In the genomic region with DNA sequence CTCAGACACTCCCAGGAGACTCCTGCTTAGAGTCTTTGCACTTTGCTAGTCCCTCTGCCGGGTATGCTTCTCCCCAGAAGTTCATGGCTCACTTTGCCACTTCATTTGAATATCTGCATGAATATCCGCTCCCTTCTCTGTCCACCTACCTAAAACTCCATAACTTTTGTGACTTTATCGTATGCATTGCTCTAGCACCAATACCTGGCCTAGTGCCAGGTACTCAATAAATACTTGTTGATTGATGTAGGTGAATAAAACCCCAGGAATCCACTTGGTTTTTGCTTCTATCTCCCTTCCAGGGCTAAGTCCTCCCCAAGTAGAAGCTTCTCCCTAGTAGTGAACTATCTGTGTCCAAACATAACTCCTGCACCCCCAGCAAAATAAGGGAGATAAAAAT, we compare ENCODE assay signal across 28 cellular contexts.
"Had no signal": no experiment of that assay in that cellular context is flagged by ENCODE, and none has a peak within 500 bp of the region (broad histone marks: within the 10 kb centered on the region; RNA-seq: fewer than 3 reads in every experiment).

No MANE protein-coding gene starts in this region.

- H3K9me3 Mint-ChIP-seq: stimulated activated effector memory CD8-positive, alpha-beta T cell treated with anti-CD3 and anti-CD28 coated beads, Interleukin-12 subunit alpha, Interleukin-12 subunit beta, amount 100 ng/mL, for 72 hours; stimulated activated memory B cell treated with anti-CD40 and anti-IgM and Interleukin-4, amounts not matched to agents 10 μg/mL and 1 μg/mL and 100 μg/mL, for 72 hours; stimulated activated naive B cell treated with anti-CD40 and anti-IgM and Interleukin-4, amounts not matched to agents 10 μg/mL and 1 μg/mL and 100 μg/mL, for 72 hours; stimulated activated naive CD8-positive, alpha-beta T cell treated with anti-CD3 and anti-CD28 coated beads, Interleukin-15, amount 100 ng/mL, for 72 hours; stimulated activated naive CD8-positive, alpha-beta T cell treated with anti-CD3 and anti-CD28 coated beads, Interleukin-15, Interleukin-2, amounts not matched to agents 100 ng/mL and 50 ng/mL, for 24 hours; type B pancreatic cell had no signal

- H3K36me3 ChIP-seq: stomach, suprapubic skin, thoracic aorta, thyroid gland, tibial artery, tibial nerve, transverse colon, upper lobe of left lung, upper lobe of right lung, uterus, vagina had no signal

- H3K27ac Mint-ChIP-seq: stimulated activated effector memory CD8-positive, alpha-beta T cell treated with anti-CD3 and anti-CD28 coated beads, Interleukin-12 subunit alpha, Interleukin-12 subunit beta, amount 100 ng/mL, for 72 hours; stimulated activated memory B cell treated with anti-CD40 and anti-IgM and Interleukin-4, amounts not matched to agents 10 μg/mL and 1 μg/mL and 100 μg/mL, for 72 hours; stimulated activated naive B cell treated with anti-CD40 and anti-IgM and Interleukin-4, amounts not matched to agents 10 μg/mL and 1 μg/mL and 100 μg/mL, for 72 hours; stimulated activated naive CD8-positive, alpha-beta T cell treated with anti-CD3 and anti-CD28 coated beads, Interleukin-15, amount 100 ng/mL, for 72 hours; stimulated activated naive CD8-positive, alpha-beta T cell treated with anti-CD3 and anti-CD28 coated beads, Interleukin-15, Interleukin-2, amounts not matched to agents 100 ng/mL and 50 ng/mL, for 24 hours; type B pancreatic cell had no signal

- H3K27me3 ChIP-seq: testis, thyroid gland, upper lobe of left lung, upper lobe of right lung, uterus, vagina had no signal

- H3K4me3 ChIP-seq: stomach, suprapubic skin, testis, thoracic aorta, thyroid gland, tibial artery, tibial nerve, transverse colon, upper lobe of left lung, upper lobe of right lung, uterus, vagina had no signal

- H3K4me3 Mint-ChIP-seq: stimulated activated effector memory CD8-positive, alpha-beta T cell treated with anti-CD3 and anti-CD28 coated beads, Interleukin-12 subunit alpha, Interleukin-12 subunit beta, amount 100 ng/mL, for 72 hours; stimulated activated memory B cell treated with anti-CD40 and anti-IgM and Interleukin-4, amounts not matched to agents 10 μg/mL and 1 μg/mL and 100 μg/mL, for 72 hours; stimulated activated naive B cell treated with anti-CD40 and anti-IgM and Interleukin-4, amounts not matched to agents 10 μg/mL and 1 μg/mL and 100 μg/mL, for 72 hours; stimulated activated naive CD8-positive, alpha-beta T cell treated with anti-CD3 and anti-CD28 coated beads, Interleukin-15, amount 100 ng/mL, for 72 hours; stimulated activated naive CD8-positive, alpha-beta T cell treated with anti-CD3 and anti-CD28 coated beads, Interleukin-15, Interleukin-2, amounts not matched to agents 100 ng/mL and 50 ng/mL, for 24 hours; type B pancreatic cell had no signal

- H3K9me3 ChIP-seq: stomach, suprapubic skin, testis, thoracic aorta, thyroid gland, tibial artery, tibial nerve, transverse colon, upper lobe of left lung, upper lobe of right lung, uterus, vagina had no signal

- H3K4me1 ChIP-seq: suprapubic skin, testis, thyroid gland, tibial artery, upper lobe of right lung, uterus, vagina had no signal

- H3K36me3 Mint-ChIP-seq: stimulated activated effector memory CD8-positive, alpha-beta T cell treated with anti-CD3 and anti-CD28 coated beads, Interleukin-12 subunit alpha, Interleukin-12 subunit beta, amount 100 ng/mL, for 72 hours; stimulated activated memory B cell treated with anti-CD40 and anti-IgM and Interleukin-4, amounts not matched to agents 10 μg/mL and 1 μg/mL and 100 μg/mL, for 72 hours; stimulated activated naive B cell treated with anti-CD40 and anti-IgM and Interleukin-4, amounts not matched to agents 10 μg/mL and 1 μg/mL and 100 μg/mL, for 72 hours; type B pancreatic cell had no signal

- H3K27ac ChIP-seq: stomach, suprapubic skin, testis, thoracic aorta, thyroid gland, tibial artery, tibial nerve, transverse colon, upper lobe of left lung, upper lobe of right lung, uterus, vagina had no signal

- DNase-seq: stimulated activated CD4-positive, alpha-beta T cell treated with anti-CD3 and anti-CD28 coated beads, Interleukin-2, amount 100 ng/mL, for 48 hours; stimulated activated CD4-positive, alpha-beta T cell treated with anti-CD3 and anti-CD28 coated beads, Interleukin-4, amount 100 ng/mL, for 1 hour; stimulated activated CD4-positive, alpha-beta T cell treated with anti-CD3 and anti-CD28 coated beads, Interleukin-4, amount 100 ng/mL, for 24 hours; stimulated activated CD4-positive, alpha-beta T cell treated with anti-CD3 and anti-CD28 coated beads, Interleukin-4, amount 100 ng/mL, for 4 hours; stimulated activated CD8-positive, alpha-beta memory T cell treated with anti-CD3 and anti-CD28 coated beads, Interleukin-4, amount 100 ng/mL, for 48 hours; stimulated activated naive B cell treated with anti-CD40 and anti-IgM and Interleukin-4, amounts not matched to agents 10 μg/mL and 1 μg/mL and 100 μg/mL, for 72 hours; stimulated activated naive CD4-positive, alpha-beta T cell; stimulated activated naive CD4-positive, alpha-beta T cell treated with Interleukin-2 at 50 U/mL for 16 hours; stimulated activated naive CD8-positive, alpha-beta T cell treated with anti-CD3 and anti-CD28 coated beads, Interleukin-15, amount 100 ng/mL, for 72 hours; stimulated activated naive CD8-positive, alpha-beta T cell treated with anti-CD3 and anti-CD28 coated beads, Interleukin-15, Interleukin-2, amounts not matched to agents 100 U/mL and 50 U/mL, for 24 hours; stomach; substantia nigra; testis; thyroid gland; tibial artery; transverse colon; trophoblast cell; upper lobe of left lung; upper lobe of right lung; uterus had no signal

- H3K4me1 Mint-ChIP-seq: stimulated activated effector memory CD8-positive, alpha-beta T cell treated with anti-CD3 and anti-CD28 coated beads, Interleukin-12 subunit alpha, Interleukin-12 subunit beta, amount 100 ng/mL, for 72 hours had no signal

- ATAC-seq: stimulated activated effector memory CD8-positive, alpha-beta T cell treated with anti-CD3 and anti-CD28 coated beads, Interleukin-12 subunit alpha, Interleukin-12 subunit beta, amount 100 ng/mL, for 72 hours; stimulated activated memory B cell treated with anti-CD40 and anti-IgM and Interleukin-4, amounts not matched to agents 10 μg/mL and 1 μg/mL and 100 μg/mL, for 72 hours; stimulated activated naive B cell treated with anti-CD40 and anti-IgM and Interleukin-4, amounts not matched to agents 10 μg/mL and 1 μg/mL and 100 μg/mL, for 72 hours; stimulated activated naive CD8-positive, alpha-beta T cell treated with anti-CD3 and anti-CD28 coated beads, Interleukin-15, amount 100 ng/mL, for 72 hours; stimulated activated naive CD8-positive, alpha-beta T cell treated with anti-CD3 and anti-CD28 coated beads, Interleukin-15, Interleukin-2, amounts not matched to agents 100 U/mL and 50 U/mL, for 24 hours; upper lobe of right lung had no signal
